9 cellular contexts compared by ENCODE assay signal in genomic region chr17:46771601-46772012, GRCh38. TPM values are rescaled to one million over a fixed set of nuclear protein-coding genes. Genes with fewer than 3 reads are reported as not detected.
DNase-seq lines count a peak whose midpoint lies in the region; ATAC-seq and TF ChIP-seq lines count a peak whose summit lies in the region.
"Had no signal": no experiment of that assay in that cellular context is flagged by ENCODE, and none has a peak within 500 bp of the region (broad histone marks: within the 10 kb centered on the region; RNA-seq: fewer than 3 reads in every experiment).

No MANE protein-coding gene starts in this region.

- ATAC-seq in right lobe of liver (peak; percentile 30 to 51 (median 41)), HG02884 (IDR thresholded peaks at IDR 0.05; ENCODE audit: unreplicated experiment) (no peak)

- peak overlapping the region; percentile 45 for H3K4me3 ChIP-seq in MG63
- H3K4me3 ChIP-seq in breast epithelium, result peak overlapping the region; percentile 50 to 94 (median 62)
- H3K4me3 ChIP-seq in right lobe of liver, result peak overlapping the region; percentile 49 to 65 (median 54)

- H3K4me1 ChIP-seq in breast epithelium (no peaks in the 10 kb centered on the region), right lobe of liver (peaks cover 0 to 6% (median 3%) of the 10 kb centered on the region in 4 donors)

- H3K27me3 ChIP-seq in MG63 (no peaks in the 10 kb centered on the region), breast epithelium (no peaks in the 10 kb centered on the region), right lobe of liver (no peaks in the 10 kb centered on the region)

- DNase-seq in NCI-H1694 treated with DMSO at 0.1 percent for 48 hours (lab: John Stamatoyannopoulos, UW) (peak; percentile 36), NCI-H1694 (lab: John Stamatoyannopoulos, UW) (no peak), MG63 (peak; percentile 70), breast epithelium (ENCODE audit: low spot score in 2 of 2) (no peak), right lobe of liver (peak in 1 of 3 donors; percentile 65), occipital lobe (lab: John Stamatoyannopoulos, UW) (no peak), NCI-H1436 treated with DMSO at 0.1 percent for 48 hours (lab: John Stamatoyannopoulos, UW) (no peak)

- no CpG with 5 or more reads among the region's 80 CpGs for WGBS in right lobe of liver (ENCODE audit: insufficient coverage, low coverage, low lambda C conversion rate, missing lambda C conversion rate)

- TF ChIP-seq POLR2A in breast epithelium (IDR thresholded peaks at IDR 0.05) (no peak), right lobe of liver (IDR thresholded peaks at IDR 0.05) (no peak)

- no peaks in the 10 kb centered on the region for H3K9me3 ChIP-seq in MG63
- H3K9me3 ChIP-seq in breast epithelium, result no peaks in the 10 kb centered on the region
- no peaks in the 10 kb centered on the region for H3K9me3 ChIP-seq in right lobe of liver

- no peak for TF ChIP-seq CTCF in breast epithelium (IDR thresholded peaks at IDR 0.05)
- TF ChIP-seq CTCF in right lobe of liver (IDR thresholded peaks at IDR 0.05), result no peak

- H3K27ac ChIP-seq in breast epithelium (peak overlapping the region; percentile 52 to 90), right lobe of liver (peak overlapping the region; percentile 33 to 77 (median 67))

- H3K36me3 ChIP-seq in MG63, result no peaks in the 10 kb centered on the region
- H3K36me3 ChIP-seq in breast epithelium, result no peaks in the 10 kb centered on the region
- no peaks in the 10 kb centered on the region for H3K36me3 ChIP-seq in right lobe of liver

- intact Hi-C loops in breast epithelium (cut with DNase I; ENCODE audit: low total_unique reads), result no loop called here
- intact Hi-C loops in right lobe of liver (cut with DNase I), result no loop called here

RNA-seq across cellular contexts. Expression of gene WNT3, which starts 46.9 kb away (rescaled TPM):
- total RNA-seq in MG63 (2014; rRNA removed; shearing (Covaris generic); ENCODE audit: low replicate concordance), result 5.6 and 8.5 TPM in 2 replicates
- total RNA-seq in breast epithelium, result 1 to 10 TPM in 2 of 3 donors, under 1 TPM in 1; 0.48 to 2.9 (median 1.6) TPM
- 1 to 10 TPM; 1.0 to 5.0 (median 4.0) TPM for total RNA-seq in right lobe of liver
- 5.1 TPM for total RNA-seq in occipital lobe
- total RNA-seq: CD4-positive, CD25-positive, alpha-beta regulatory T cell had no signal

Comparison
In these comparisons a context has a peak if more than half of its experiments do, and no peak if none do; other contexts are left out.
1. DNase-seq: peak in NCI-H1694 treated with DMSO at 0.1 percent for 48 hours (single experiment) and MG63 (single experiment); none in NCI-H1694 (single experiment), breast epithelium (0 of 2), occipital lobe (single experiment) and NCI-H1436 treated with DMSO at 0.1 percent for 48 hours (single experiment).
2. Peak in every context shown above with its lines, with median percentiles within 50 percentile points of each other: H3K4me3 ChIP-seq.